ENCODE assay signal across 8 cellular contexts in the genomic region with DNA sequence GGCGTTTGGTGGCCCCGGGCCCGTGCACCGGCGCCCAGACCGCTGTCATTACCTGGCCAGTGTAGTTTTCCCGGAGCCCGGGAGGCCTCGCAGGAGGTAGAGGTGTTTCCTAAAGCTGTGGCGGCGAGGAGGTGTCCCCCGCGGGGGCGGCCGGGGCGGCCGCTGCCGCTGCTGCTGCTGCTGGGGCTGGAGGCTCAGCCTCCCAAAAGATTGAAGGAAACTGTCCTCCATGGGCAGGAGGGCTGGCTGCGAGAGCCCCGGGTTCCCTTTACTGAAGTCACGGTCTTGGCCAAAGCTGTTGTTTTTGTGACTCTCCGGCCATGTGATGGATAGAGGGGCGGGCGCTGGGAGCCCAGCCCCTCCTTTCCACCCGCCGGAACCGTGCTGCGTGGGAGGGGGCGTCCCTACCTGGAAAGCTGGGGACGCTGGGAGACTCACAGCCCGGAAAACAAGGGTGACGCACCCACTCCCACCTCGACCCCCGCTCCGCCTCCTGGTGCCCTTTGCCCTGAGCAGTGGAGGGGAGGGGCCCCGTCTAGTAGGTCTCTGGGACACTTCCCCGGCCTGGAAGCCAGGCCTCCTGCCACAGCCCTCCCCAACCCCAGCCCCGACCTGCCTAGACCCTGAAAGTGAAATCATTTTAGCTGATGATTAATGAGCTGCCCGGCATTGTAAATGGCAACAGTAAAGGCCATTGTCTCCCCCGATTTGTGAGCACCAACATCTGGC. TPM values are rescaled to one million over a fixed set of nuclear protein-coding genes. Genes with fewer than 3 reads are reported as not detected.
DNase-seq lines count a peak whose midpoint lies in the region; ATAC-seq and TF ChIP-seq lines count a peak whose summit lies in the region.

A gene (minus strand): TSS at position 279 of the 729 bp plus-strand sequence. CDS start 48 bp downstream, at position 231.

- H3K27ac ChIP-seq in KMS-11 (peak within 1 kb of the TSS; percentile 86), ascending aorta (peak within 1 kb of the TSS; percentile 90 to 99), gastrocnemius medialis (peak within 1 kb of the TSS; percentile 87 to 96 (median 90))

- H3K27me3 ChIP-seq in KMS-11 (ENCODE audit: insufficient read depth, low read depth) = no peaks in the 10 kb centered on the region
- H3K27me3 ChIP-seq in ascending aorta = no peaks in the 10 kb centered on the region
- no peaks in the 10 kb centered on the region for H3K27me3 ChIP-seq in gastrocnemius medialis

- intact Hi-C loops in ascending aorta (cut with DNase I) (loop anchor here (2.0 to 5.0 kb wide), 3 partner anchors 106 to 159 kb away; a partner anchor contains a TSS), gastrocnemius medialis (cut with DNase I; ENCODE audit: low total_unique reads) (loop anchor here (2.0 to 5.0 kb wide), 4 partner anchors 103 to 159 kb away; a partner anchor contains a TSS)

- no peaks in the 10 kb centered on the region for H3K36me3 ChIP-seq in KMS-11 (ENCODE audit: insufficient read depth)
- H3K36me3 ChIP-seq in ascending aorta = no peaks in the 10 kb centered on the region
- H3K36me3 ChIP-seq in gastrocnemius medialis = peaks cover 0 to 1% of the 10 kb centered on the region in 2 donors

- H4K20me1 ChIP-seq in KMS-11 (ENCODE audit: insufficient read depth) = no peaks in the 10 kb centered on the region

- H3K4me3 ChIP-seq in KMS-11 (IDR thresholded peaks at IDR 0.05; ENCODE audit: insufficient read depth, low read depth, low read length) (no peak within 1 kb of the TSS), ascending aorta (peak within 1 kb of the TSS; percentile 86 to 99), iPS-11a (ENCODE audit: low read depth, low read length) (peak within 1 kb of the TSS; percentile 67), gastrocnemius medialis (peak within 1 kb of the TSS; percentile 65 to 96 (median 82))

- TF ChIP-seq CTCF in KMS-11 (conservative IDR thresholded peaks at IDR 0.05; ENCODE audit: low read depth, low read length) (no peak), ascending aorta (IDR thresholded peaks at IDR 0.05) (no peak), gastrocnemius medialis (IDR thresholded peaks at IDR 0.05 in 4 of 5, conservative IDR thresholded peaks at IDR 0.05 in 1 of 5) (no peak)

- H3K79me2 ChIP-seq in KMS-11 (ENCODE audit: insufficient read depth, low read depth) = peaks cover 38% of the 10 kb centered on the region

- in situ Hi-C loops in gastrocnemius medialis (cut with MboI; ENCODE audit: low sequenced_read_pairs in 4 of 4) = no loop called here

- H3K4me1 ChIP-seq in KMS-11 (ENCODE audit: low read depth, poor library complexity, severe bottlenecking) = peaks cover 34% of the 10 kb centered on the region
- H3K4me1 ChIP-seq in ascending aorta = peaks cover 0 to 18% of the 10 kb centered on the region in 2 donors
- H3K4me1 ChIP-seq in gastrocnemius medialis = peaks cover 17 to 18% of the 10 kb centered on the region in 2 donors

- H3K4me2 ChIP-seq in KMS-11 = peak within 1 kb of the TSS; percentile 92

- ATAC-seq in GM21717 (IDR thresholded peaks at IDR 0.05; ENCODE audit: unreplicated experiment) (peak; percentile 70), gastrocnemius medialis (peak; percentile 67 to 77)

- H2AFZ ChIP-seq in KMS-11 (ENCODE audit: low read depth) = peak within 1 kb of the TSS; percentile 75

- peak within 1 kb of the TSS; percentile 74 for H3K9ac ChIP-seq in KMS-11

- TF ChIP-seq POLR2A in gastrocnemius medialis (IDR thresholded peaks at IDR 0.05) = peak; percentile 82 to 92

- DNase-seq in ELF-1 (ENCODE audit: low read depth, low spot score) (peak; percentile 42), T-helper 22 cell (ENCODE audit: low read depth) (peak; percentile 87), ascending aorta (ENCODE audit: low spot score in 2 of 2) (peak; percentile 76 to 92), gastrocnemius medialis (peak; percentile 59 to 63), SW 1271 (lab: John Stamatoyannopoulos, UW) (no peak)

- no peaks in the 10 kb centered on the region for H3K9me3 ChIP-seq in ascending aorta
- H3K9me3 ChIP-seq in gastrocnemius medialis = no peaks in the 10 kb centered on the region

RNA-seq across cellular contexts. Expression of the gene that starts here (rescaled TPM):
- total RNA-seq in ascending aorta (27.2 TPM), gastrocnemius medialis (1 to 10 TPM; 6.5 to 10.0 (median 7.2) TPM)

Comparison
In these comparisons a context has a peak if more than half of its experiments do, and no peak if none do; other contexts are left out.
1. DNase-seq: peak in ELF-1 (single experiment), T-helper 22 cell (single experiment), ascending aorta (2 of 2) and gastrocnemius medialis (2 of 2); none in SW 1271 (0 of 2).
2. Peak in every context shown above with its lines, with median percentiles within 50 percentile points of each other: H3K27ac ChIP-seq.